Comparison of ENCODE assay signal across 1 cellular context in the genomic region with DNA sequence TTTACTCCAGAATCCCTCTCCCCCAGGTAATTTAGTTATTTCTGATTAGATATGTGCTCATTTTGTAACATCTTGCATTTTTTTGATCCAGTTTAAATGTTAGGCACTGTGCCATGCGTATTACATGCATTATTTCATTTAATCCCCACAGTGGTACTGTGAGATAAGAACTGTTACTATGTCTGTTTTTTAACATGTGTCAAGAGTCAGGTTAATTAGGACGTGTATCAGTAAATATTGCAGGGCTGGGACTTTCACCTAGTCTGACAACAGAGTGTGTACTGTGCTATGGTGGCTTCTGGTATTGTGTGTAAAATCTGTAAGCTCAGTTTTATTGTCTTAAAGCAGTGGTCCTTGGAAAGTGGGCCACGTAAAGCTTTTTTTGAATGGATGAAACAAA.
TF ChIP-seq lines count a peak whose summit lies in the region.

No MANE protein-coding gene starts in this region.

TF ChIP-seq in SK-N-SH treated with all-trans-retinoic acid at 6 μM for 48 hours, 23 proteins besides CTCF, POLR2A, EP300 and RAD21 (continued from another document):
- TF ChIP-seq, protein P1, sequence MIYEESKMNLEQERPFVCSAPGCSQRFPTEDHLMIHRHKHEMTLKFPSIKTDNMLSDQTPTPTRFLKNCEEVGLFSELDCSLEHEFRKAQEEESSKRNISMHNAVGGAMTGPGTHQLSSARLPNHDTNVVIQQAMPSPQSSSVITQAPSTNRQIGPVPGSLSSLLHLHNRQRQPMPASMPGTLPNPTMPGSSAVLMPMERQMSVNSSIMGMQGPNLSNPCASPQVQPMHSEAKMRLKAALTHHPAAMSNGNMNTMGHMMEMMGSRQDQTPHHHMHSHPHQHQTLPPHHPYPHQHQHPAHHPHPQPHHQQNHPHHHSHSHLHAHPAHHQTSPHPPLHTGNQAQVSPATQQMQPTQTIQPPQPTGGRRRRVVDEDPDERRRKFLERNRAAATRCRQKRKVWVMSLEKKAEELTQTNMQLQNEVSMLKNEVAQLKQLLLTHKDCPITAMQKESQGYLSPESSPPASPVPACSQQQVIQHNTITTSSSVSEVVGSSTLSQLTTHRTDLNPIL (CRISPR knock-in tag; IDR thresholded peaks at IDR 0.05; ENCODE audit: low read depth): no peak
- TF ChIP-seq ZNF8 (CRISPR knock-in tag; IDR thresholded peaks at IDR 0.05) (peak; percentile 18; the same call in 1 of the 2 replicates), ZNF70 (CRISPR knock-in tag; IDR thresholded peaks at IDR 0.05) (peak; percentile 46; the same call in 1 of the 2 replicates), SNAI2 (CRISPR knock-in tag; IDR thresholded peaks at IDR 0.05) (0 out of 2 replicates have a peak, but pooled peaks have one; percentile 47), OSR1 (CRISPR knock-in tag; IDR thresholded peaks at IDR 0.05) (no peak), GLIS3 (CRISPR knock-in tag; IDR thresholded peaks at IDR 0.05) (0 out of 2 replicates have a peak, but pooled peaks have one; percentile 31), TCF4 (CRISPR knock-in tag; IDR thresholded peaks at IDR 0.05; ENCODE audit: borderline replicate concordance) (peak; percentile 93), TSHZ2 (CRISPR knock-in tag; IDR thresholded peaks at IDR 0.05) (peak; percentile 97), CSRNP3 (CRISPR knock-in tag; IDR thresholded peaks at IDR 0.05) (peak; percentile 74; the same call in 1 of the 2 replicates)
TF ChIP-seq in SK-N-SH treated with all-trans-retinoic acid at 6 μM for 48 hours: peak in this region for 8.
